Comparison of ENCODE assay signal across 1 cellular context in the genomic region with DNA sequence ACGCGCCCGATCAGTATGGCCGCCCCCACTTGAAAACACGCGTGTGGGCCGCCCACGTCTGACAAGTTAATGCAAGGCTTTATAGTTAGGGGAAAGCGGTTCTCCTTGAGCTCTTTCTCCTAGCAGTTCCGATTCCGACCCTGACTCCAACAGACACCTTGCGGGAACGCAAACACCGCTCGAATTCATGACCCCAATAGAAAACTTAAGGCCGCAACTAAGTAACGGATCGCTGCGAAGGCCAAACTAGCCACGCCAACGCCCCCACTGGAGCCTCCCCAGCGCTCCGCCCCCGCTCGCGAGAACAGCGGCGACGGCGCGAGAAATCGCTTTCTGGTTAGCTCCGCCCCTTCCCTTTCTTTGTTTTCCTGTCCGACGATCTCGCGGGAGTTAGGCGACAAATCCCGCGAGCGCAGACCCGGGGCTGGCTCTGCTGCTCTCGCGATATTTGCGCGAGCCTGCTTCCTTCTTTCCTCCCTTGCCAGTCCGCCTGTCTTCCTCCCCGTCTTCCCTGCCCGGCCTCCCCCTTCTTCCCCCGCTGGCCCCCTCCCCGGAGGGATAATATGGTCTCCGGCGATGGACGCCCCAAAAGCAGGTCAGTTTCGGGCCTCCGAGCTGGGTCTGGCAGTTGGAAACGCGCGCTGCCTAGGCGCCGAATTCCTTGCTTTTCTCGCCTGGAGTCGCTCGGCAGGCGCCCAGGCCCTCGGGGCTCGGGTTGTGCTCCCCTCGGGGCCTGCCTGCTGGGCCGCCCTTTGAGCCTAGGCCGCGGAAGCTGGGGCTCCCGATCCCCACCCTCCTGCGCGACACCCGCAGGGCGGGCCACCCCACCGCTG.
TF ChIP-seq lines count a peak whose summit lies in the region.

A gene with protein sequence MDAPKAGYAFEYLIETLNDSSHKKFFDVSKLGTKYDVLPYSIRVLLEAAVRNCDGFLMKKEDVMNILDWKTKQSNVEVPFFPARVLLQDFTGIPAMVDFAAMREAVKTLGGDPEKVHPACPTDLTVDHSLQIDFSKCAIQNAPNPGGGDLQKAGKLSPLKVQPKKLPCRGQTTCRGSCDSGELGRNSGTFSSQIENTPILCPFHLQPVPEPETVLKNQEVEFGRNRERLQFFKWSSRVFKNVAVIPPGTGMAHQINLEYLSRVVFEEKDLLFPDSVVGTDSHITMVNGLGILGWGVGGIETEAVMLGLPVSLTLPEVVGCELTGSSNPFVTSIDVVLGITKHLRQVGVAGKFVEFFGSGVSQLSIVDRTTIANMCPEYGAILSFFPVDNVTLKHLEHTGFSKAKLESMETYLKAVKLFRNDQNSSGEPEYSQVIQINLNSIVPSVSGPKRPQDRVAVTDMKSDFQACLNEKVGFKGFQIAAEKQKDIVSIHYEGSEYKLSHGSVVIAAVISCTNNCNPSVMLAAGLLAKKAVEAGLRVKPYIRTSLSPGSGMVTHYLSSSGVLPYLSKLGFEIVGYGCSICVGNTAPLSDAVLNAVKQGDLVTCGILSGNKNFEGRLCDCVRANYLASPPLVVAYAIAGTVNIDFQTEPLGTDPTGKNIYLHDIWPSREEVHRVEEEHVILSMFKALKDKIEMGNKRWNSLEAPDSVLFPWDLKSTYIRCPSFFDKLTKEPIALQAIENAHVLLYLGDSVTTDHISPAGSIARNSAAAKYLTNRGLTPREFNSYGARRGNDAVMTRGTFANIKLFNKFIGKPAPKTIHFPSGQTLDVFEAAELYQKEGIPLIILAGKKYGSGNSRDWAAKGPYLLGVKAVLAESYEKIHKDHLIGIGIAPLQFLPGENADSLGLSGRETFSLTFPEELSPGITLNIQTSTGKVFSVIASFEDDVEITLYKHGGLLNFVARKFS (plus strand): TSS at position 455 of the 833 bp plus-strand sequence. CDS start 122 bp downstream, at position 577.

TF ChIP-seq in A549, 52 proteins besides CTCF, POLR2A, EP300 and RAD21 (continued from another document):
- TF ChIP-seq, protein P1, sequence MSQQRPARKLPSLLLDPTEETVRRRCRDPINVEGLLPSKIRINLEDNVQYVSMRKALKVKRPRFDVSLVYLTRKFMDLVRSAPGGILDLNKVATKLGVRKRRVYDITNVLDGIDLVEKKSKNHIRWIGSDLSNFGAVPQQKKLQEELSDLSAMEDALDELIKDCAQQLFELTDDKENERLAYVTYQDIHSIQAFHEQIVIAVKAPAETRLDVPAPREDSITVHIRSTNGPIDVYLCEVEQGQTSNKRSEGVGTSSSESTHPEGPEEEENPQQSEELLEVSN (IDR thresholded peaks at IDR 0.05; ENCODE audit: borderline replicate concordance, low read depth) = peak; percentile 44
- peak; percentile 95 to 98 for TF ChIP-seq JUN (IDR thresholded peaks at IDR 0.05)
- peak; percentile 99 for TF ChIP-seq CHD2 (IDR thresholded peaks at IDR 0.05; ENCODE audit: low read length, partially characterized antibody)
- peak; percentile 91 for TF ChIP-seq GATA3 (IDR thresholded peaks at IDR 0.05; ENCODE audit: borderline replicate concordance)
- TF ChIP-seq, protein P2, sequence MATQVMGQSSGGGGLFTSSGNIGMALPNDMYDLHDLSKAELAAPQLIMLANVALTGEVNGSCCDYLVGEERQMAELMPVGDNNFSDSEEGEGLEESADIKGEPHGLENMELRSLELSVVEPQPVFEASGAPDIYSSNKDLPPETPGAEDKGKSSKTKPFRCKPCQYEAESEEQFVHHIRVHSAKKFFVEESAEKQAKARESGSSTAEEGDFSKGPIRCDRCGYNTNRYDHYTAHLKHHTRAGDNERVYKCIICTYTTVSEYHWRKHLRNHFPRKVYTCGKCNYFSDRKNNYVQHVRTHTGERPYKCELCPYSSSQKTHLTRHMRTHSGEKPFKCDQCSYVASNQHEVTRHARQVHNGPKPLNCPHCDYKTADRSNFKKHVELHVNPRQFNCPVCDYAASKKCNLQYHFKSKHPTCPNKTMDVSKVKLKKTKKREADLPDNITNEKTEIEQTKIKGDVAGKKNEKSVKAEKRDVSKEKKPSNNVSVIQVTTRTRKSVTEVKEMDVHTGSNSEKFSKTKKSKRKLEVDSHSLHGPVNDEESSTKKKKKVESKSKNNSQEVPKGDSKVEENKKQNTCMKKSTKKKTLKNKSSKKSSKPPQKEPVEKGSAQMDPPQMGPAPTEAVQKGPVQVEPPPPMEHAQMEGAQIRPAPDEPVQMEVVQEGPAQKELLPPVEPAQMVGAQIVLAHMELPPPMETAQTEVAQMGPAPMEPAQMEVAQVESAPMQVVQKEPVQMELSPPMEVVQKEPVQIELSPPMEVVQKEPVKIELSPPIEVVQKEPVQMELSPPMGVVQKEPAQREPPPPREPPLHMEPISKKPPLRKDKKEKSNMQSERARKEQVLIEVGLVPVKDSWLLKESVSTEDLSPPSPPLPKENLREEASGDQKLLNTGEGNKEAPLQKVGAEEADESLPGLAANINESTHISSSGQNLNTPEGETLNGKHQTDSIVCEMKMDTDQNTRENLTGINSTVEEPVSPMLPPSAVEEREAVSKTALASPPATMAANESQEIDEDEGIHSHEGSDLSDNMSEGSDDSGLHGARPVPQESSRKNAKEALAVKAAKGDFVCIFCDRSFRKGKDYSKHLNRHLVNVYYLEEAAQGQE (IDR thresholded peaks at IDR 0.05) = peak; percentile 99
- TF ChIP-seq MYC (IDR thresholded peaks at IDR 0.05; ENCODE audit: borderline replicate concordance, low read length) = peak; percentile 92
- TF ChIP-seq, protein P3, sequence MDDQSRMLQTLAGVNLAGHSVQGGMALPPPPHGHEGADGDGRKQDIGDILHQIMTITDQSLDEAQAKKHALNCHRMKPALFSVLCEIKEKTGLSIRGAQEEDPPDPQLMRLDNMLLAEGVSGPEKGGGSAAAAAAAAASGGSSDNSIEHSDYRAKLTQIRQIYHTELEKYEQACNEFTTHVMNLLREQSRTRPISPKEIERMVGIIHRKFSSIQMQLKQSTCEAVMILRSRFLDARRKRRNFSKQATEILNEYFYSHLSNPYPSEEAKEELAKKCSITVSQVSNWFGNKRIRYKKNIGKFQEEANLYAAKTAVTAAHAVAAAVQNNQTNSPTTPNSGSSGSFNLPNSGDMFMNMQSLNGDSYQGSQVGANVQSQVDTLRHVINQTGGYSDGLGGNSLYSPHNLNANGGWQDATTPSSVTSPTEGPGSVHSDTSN (IDR thresholded peaks at IDR 0.05) = 0 out of 2 replicates have a peak, but pooled peaks have one; percentile 33
- peak; percentile 90 for TF ChIP-seq TP53 (CRISPR knock-in tag; IDR thresholded peaks at IDR 0.05)
- no peak for TF ChIP-seq SMC3 (IDR thresholded peaks at IDR 0.05)
- peak; percentile 83 for TF ChIP-seq HOXB13 (CRISPR knock-in tag; IDR thresholded peaks at IDR 0.05; ENCODE audit: low read depth)
- no peak for TF ChIP-seq CHD4 (IDR thresholded peaks at IDR 0.05; ENCODE audit: borderline replicate concordance)
- no peak for TF ChIP-seq CBX8 (IDR thresholded peaks at IDR 0.05)
- no peak for TF ChIP-seq KDM1A (IDR thresholded peaks at IDR 0.05; ENCODE audit: low read depth)
- TF ChIP-seq, protein P4, sequence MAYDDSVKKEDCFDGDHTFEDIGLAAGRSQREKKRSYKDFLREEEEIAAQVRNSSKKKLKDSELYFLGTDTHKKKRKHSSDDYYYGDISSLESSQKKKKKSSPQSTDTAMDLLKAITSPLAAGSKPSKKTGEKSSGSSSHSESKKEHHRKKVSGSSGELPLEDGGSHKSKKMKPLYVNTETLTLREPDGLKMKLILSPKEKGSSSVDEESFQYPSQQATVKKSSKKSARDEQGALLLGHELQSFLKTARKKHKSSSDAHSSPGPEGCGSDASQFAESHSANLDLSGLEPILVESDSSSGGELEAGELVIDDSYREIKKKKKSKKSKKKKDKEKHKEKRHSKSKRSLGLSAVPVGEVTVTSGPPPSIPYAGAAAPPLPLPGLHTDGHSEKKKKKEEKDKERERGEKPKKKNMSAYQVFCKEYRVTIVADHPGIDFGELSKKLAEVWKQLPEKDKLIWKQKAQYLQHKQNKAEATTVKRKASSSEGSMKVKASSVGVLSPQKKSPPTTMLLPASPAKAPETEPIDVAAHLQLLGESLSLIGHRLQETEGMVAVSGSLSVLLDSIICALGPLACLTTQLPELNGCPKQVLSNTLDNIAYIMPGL (CRISPR knock-in tag; IDR thresholded peaks at IDR 0.05; ENCODE audit: borderline replicate concordance) = peak; percentile 81; the same call in 1 of the 2 replicates
TF ChIP-seq in A549: peak in this region for 19.
